8 cellular contexts compared by ENCODE assay signal in genomic region chrX:120468071-120468470, GRCh38. TPM values are rescaled to one million over a fixed set of nuclear protein-coding genes. Genes with fewer than 3 reads are reported as not detected.
A peak's percentile ranks its signal among the peaks of the same experiment; 100 is the strongest.
DNase-seq lines count a peak whose midpoint lies in the region; ATAC-seq and TF ChIP-seq lines count a peak whose summit lies in the region.

No MANE protein-coding gene starts in this region.

- no peaks in the 10 kb centered on the region for H3K9me3 ChIP-seq in smooth muscle cell (replicated peaks; ENCODE audit: low read depth)

- H3K4me2 ChIP-seq in GM23338 (peak overlapping the region; percentile 81), smooth muscle cell (peak overlapping the region; percentile 85)

- H3K79me2 ChIP-seq in GM23338 (replicated peaks; ENCODE audit: insufficient read depth) = peaks cover 32% of the 10 kb centered on the region
- peaks cover 51% of the 10 kb centered on the region for H3K79me2 ChIP-seq in smooth muscle cell (ENCODE audit: low read depth)

- POLR2A ChIA-PET in T-cell (lab: Charles Lee) = interaction anchor here in 1 of 2 donors (0.6 kb wide), 1 partner anchor 28 kb away, joined by 6 read pairs; no protein-coding TSS in a partner anchor

- peak overlapping the region; percentile 93 for H3K9ac ChIP-seq in smooth muscle cell (ENCODE audit: low read depth)

- CTCF ChIA-PET in T-cell (lab: Charles Lee) = no interaction called here

- WGBS in smooth muscle cell (ENCODE audit: low lambda C conversion rate) = 36% methylated on average over 4 of the region's 4 CpGs

- no peaks in the 10 kb centered on the region; the same call in 2 of the 3 replicates for H3K4me1 Mint-ChIP-seq in GM23338
- H3K4me1 Mint-ChIP-seq in T-cell = peaks cover 31 to 48% (median 41%) of the 10 kb centered on the region in 3 donors

- no peak for ATAC-seq in GM23338
- ATAC-seq in T-cell (replicated peaks in 1 of 4) = no peak
- no peak for ATAC-seq in GM18867 (IDR thresholded peaks at IDR 0.05; ENCODE audit: unreplicated experiment)
- ATAC-seq in left lobe of liver = no peak

- no peaks in the 10 kb centered on the region for H3K9me3 Mint-ChIP-seq in GM23338
- H3K9me3 Mint-ChIP-seq in T-cell = no peaks in the 10 kb centered on the region

- H3K27me3 Mint-ChIP-seq in GM23338 (ENCODE audit: insufficient read depth, low read depth, poor library complexity) (no peaks in the 10 kb centered on the region), T-cell (peaks cover 0 to 11% of the 10 kb centered on the region in 2 donors)

- H3K27ac ChIP-seq in GM23338 (ENCODE audit: low read depth) (no peak overlapping the region), smooth muscle cell (ENCODE audit: low read depth) (peak overlapping the region; percentile 95)

- H2AFZ ChIP-seq in GM23338 (no peak overlapping the region), smooth muscle cell (ENCODE audit: low read depth) (no peak overlapping the region)

- no peak for TF ChIP-seq CTCF in GM23338 (conservative IDR thresholded peaks at IDR 0.05; ENCODE audit: low read depth in 2 of 2)
- no peak for TF ChIP-seq CTCF in foreskin fibroblast (IDR thresholded peaks at IDR 0.05; ENCODE audit: low read depth, low read length)
- no peak for TF ChIP-seq CTCF in smooth muscle cell (IDR thresholded peaks at IDR 0.05; ENCODE audit: borderline replicate concordance, insufficient read depth, poor library complexity, severe bottlenecking)

- H3K27me3 ChIP-seq in GM23338 (ENCODE audit: insufficient read depth) (no peaks in the 10 kb centered on the region), smooth muscle cell (ENCODE audit: low read depth) (no peaks in the 10 kb centered on the region)

- no peaks in the 10 kb centered on the region for H3K36me3 ChIP-seq in GM23338 (ENCODE audit: insufficient read depth)
- no peaks in the 10 kb centered on the region for H3K36me3 ChIP-seq in smooth muscle cell (ENCODE audit: low read depth)

- H3K4me3 Mint-ChIP-seq in GM23338 (peak overlapping the region; percentile 89), T-cell (peak overlapping the region; percentile 91 to 94 (median 92))

- no peaks in the 10 kb centered on the region for H3K4me1 ChIP-seq in GM23338 (ENCODE audit: insufficient read depth)
- H3K4me1 ChIP-seq in smooth muscle cell (ENCODE audit: low read depth) = no peaks in the 10 kb centered on the region

- peak overlapping the region; percentile 79 for H3K27ac Mint-ChIP-seq in GM23338
- H3K27ac Mint-ChIP-seq in T-cell = peak overlapping the region; percentile 82 to 86

- no peaks in the 10 kb centered on the region for H3K9me2 ChIP-seq in GM23338 (ENCODE audit: insufficient read depth)

- H4K20me1 ChIP-seq in GM23338 (replicated peaks; ENCODE audit: insufficient read depth) = no peaks in the 10 kb centered on the region
- peaks cover 33% of the 10 kb centered on the region for H4K20me1 ChIP-seq in smooth muscle cell (ENCODE audit: low read depth)

- H3F3A ChIP-seq in GM23338 (replicated peaks; ENCODE audit: low read depth) (no peaks in the 10 kb centered on the region), smooth muscle cell (ENCODE audit: low read depth) (no peaks in the 10 kb centered on the region)

- DNase-seq in GM23338 (ENCODE audit: low spot score) (no peak), T-cell (no peak), foreskin fibroblast (no peak), smooth muscle cell (lab: John Stamatoyannopoulos, UW; ENCODE audit: unreplicated experiment) (no peak), amygdala (lab: John Stamatoyannopoulos, UW) (no peak), hippocampal formation (lab: John Stamatoyannopoulos, UW) (no peak), left lobe of liver (ENCODE audit: low spot score) (no peak)

- H3K4me3 ChIP-seq in GM23338 (peak overlapping the region; percentile 72), foreskin fibroblast (ENCODE audit: low read depth in 1 of 2, low read length in 2 of 2) (peak overlapping the region; percentile 75 to 85), smooth muscle cell (peak overlapping the region; percentile 87)

- H3K36me3 Mint-ChIP-seq in GM23338 (ENCODE audit: low read depth) (no peaks in the 10 kb centered on the region), T-cell (no peaks in the 10 kb centered on the region)

TF ChIP-seq in GM23338, 12 proteins besides CTCF, POLR2A, EP300 and RAD21 (continues in another document):
- TF ChIP-seq POLR2AphosphoS5 (IDR thresholded peaks at IDR 0.05; ENCODE audit: low read depth) (no peak), CREB1 (CRISPR knock-in tag; IDR thresholded peaks at IDR 0.05; ENCODE audit: low read depth) (no peak), JUNB (IDR thresholded peaks at IDR 0.05; ENCODE audit: unreplicated experiment) (no peak), REST (IDR thresholded peaks at IDR 0.05; ENCODE audit: unreplicated experiment) (no peak), ZNF114 (CRISPR knock-in tag; IDR thresholded peaks at IDR 0.05) (no peak), EZH2 (IDR thresholded peaks at IDR 0.05; ENCODE audit: low read depth, unreplicated experiment) (no peak), ETS1 (IDR thresholded peaks at IDR 0.05) (no peak), STAT1 (IDR thresholded peaks at IDR 0.05; ENCODE audit: unreplicated experiment) (no peak), NANOG (IDR thresholded peaks at IDR 0.05; ENCODE audit: borderline replicate concordance) (no peak), ZNF331 (CRISPR knock-in tag; IDR thresholded peaks at IDR 0.05; ENCODE audit: low read depth) (no peak)

RNA-seq across cellular contexts. Expression of gene LAMP2, which starts 1.0 kb away (rescaled TPM):
- 40.9 and 46.1 TPM in 2 replicates for total RNA-seq in GM23338 (2014; rRNA removed; shearing (Covaris generic))
- polyA plus RNA-seq in GM23338 (2016; fragmentation: Nextera tagmentation; extraction: Ambion mirVana) = 19.5 and 24.4 TPM in 2 replicates
- 10 to 100 TPM; 21.5 to 32.2 (median 31.5) TPM for total RNA-seq in T-cell
- total RNA-seq in smooth muscle cell = 163 and 189 TPM in 2 replicates
- 120 and 134 TPM in 2 replicates for polyA plus RNA-seq in smooth muscle cell
- total RNA-seq in left lobe of liver = 78.7 TPM
